In genomic region chr12:48351022-48351708, GRCh38 we compare ENCODE assay signal across 8 cellular contexts. TPM values are rescaled to one million over a fixed set of nuclear protein-coding genes. Genes with fewer than 3 reads are reported as not detected.
DNase-seq lines count a peak whose midpoint lies in the region; ATAC-seq lines count a peak whose summit lies in the region.

No MANE protein-coding gene starts in this region.

- CTCF ChIA-PET in T-cell (lab: Charles Lee) = no interaction called here

- H3K4me1 Mint-ChIP-seq in T-cell = peaks cover 40 to 43% (median 42%) of the 10 kb centered on the region in 3 donors
- peaks cover 32 to 35% of the 10 kb centered on the region in 2 donors for H3K4me1 Mint-ChIP-seq in natural killer cell treated with Interleukin-12 subunit alpha and Interleukin-12 subunit beta and Interleukin-15 and Interleukin-18, amount 100 ng/mL, for 72 hours (ENCODE audit: low read depth in 2 of 2)

- DNase-seq in Daoy (ENCODE audit: low read depth) = peak; percentile 73
- DNase-seq in HuH-7.5 (ENCODE audit: low spot score) = peak; percentile 55
- peak in 2 of 34 experiments; percentile 2 to 28 for DNase-seq in T-cell
- peak; percentile 63 for DNase-seq in fibroblast of gingiva (ENCODE audit: low read depth)
- no peak for DNase-seq in natural killer cell treated with Interleukin-12 subunit alpha and Interleukin-12 subunit beta and Interleukin-15 and Interleukin-18, amount 100 ng/mL, for 72 hours (ENCODE audit: low spot score)
- no peak for DNase-seq in stimulated activated CD4-positive, alpha-beta T cell treated with anti-CD3 and anti-CD28 coated beads, Interleukin-4, amount 100 ng/mL, for 24 hours

- POLR2A ChIA-PET in T-cell (lab: Charles Lee) = no interaction called here

- no peaks in the 10 kb centered on the region for H3K27me3 Mint-ChIP-seq in T-cell
- H3K27me3 Mint-ChIP-seq in natural killer cell treated with Interleukin-12 subunit alpha and Interleukin-12 subunit beta and Interleukin-15 and Interleukin-18, amount 100 ng/mL, for 72 hours = no peaks in the 10 kb centered on the region

- peak overlapping the region; percentile 85 to 89 for H3K27ac Mint-ChIP-seq in T-cell
- H3K27ac Mint-ChIP-seq in natural killer cell treated with Interleukin-12 subunit alpha and Interleukin-12 subunit beta and Interleukin-15 and Interleukin-18, amount 100 ng/mL, for 72 hours = peak overlapping the region; percentile 59 to 80

- ATAC-seq in GM21526 (IDR thresholded peaks at IDR 0.05; ENCODE audit: low FRiP score, unreplicated experiment) (peak; percentile 42), T-cell (replicated peaks in 1 of 4) (peak in 2 of 4 experiments; percentile 3 to 4), HG02981 (IDR thresholded peaks at IDR 0.05; ENCODE audit: unreplicated experiment) (no peak)
- peak in 1 of 2 donors; percentile 81 for ATAC-seq in natural killer cell treated with Interleukin-12 subunit alpha and Interleukin-12 subunit beta and Interleukin-15 and Interleukin-18, amount 100 ng/mL, for 72 hours

- peaks cover 20% of the 10 kb centered on the region for H3K36me3 Mint-ChIP-seq in T-cell
- H3K36me3 Mint-ChIP-seq in natural killer cell treated with Interleukin-12 subunit alpha and Interleukin-12 subunit beta and Interleukin-15 and Interleukin-18, amount 100 ng/mL, for 72 hours = peaks cover 16% of the 10 kb centered on the region

- peak overlapping the region; percentile 76 to 87 (median 86) for H3K4me3 Mint-ChIP-seq in T-cell
- H3K4me3 Mint-ChIP-seq in natural killer cell treated with Interleukin-12 subunit alpha and Interleukin-12 subunit beta and Interleukin-15 and Interleukin-18, amount 100 ng/mL, for 72 hours = peak overlapping the region; percentile 74

- no peaks in the 10 kb centered on the region for H3K9me3 Mint-ChIP-seq in T-cell
- H3K9me3 Mint-ChIP-seq in natural killer cell treated with Interleukin-12 subunit alpha and Interleukin-12 subunit beta and Interleukin-15 and Interleukin-18, amount 100 ng/mL, for 72 hours = no peaks in the 10 kb centered on the region

RNA-seq across cellular contexts. Expression of gene ZNF641, which starts 0.4 kb away (rescaled TPM):
- total RNA-seq in Daoy (2014; rRNA removed; shearing (Covaris generic)) = 11.1 and 12.2 TPM in 2 replicates
- 10 to 100 TPM; 26.9 to 47.5 (median 39.8) TPM for total RNA-seq in T-cell
- total RNA-seq in natural killer cell treated with Interleukin-12 subunit alpha and Interleukin-12 subunit beta and Interleukin-15 and Interleukin-18, amount 100 ng/mL, for 72 hours = 10 to 100 TPM; 19.5 to 35.7 TPM

Comparison
In these comparisons a context has a peak if more than half of its experiments do, and no peak if none do; other contexts are left out.
1. DNase-seq: peak in Daoy (single experiment), HuH-7.5 (single experiment) and fibroblast of gingiva (single experiment); none in natural killer cell treated with Interleukin-12 subunit alpha and Interleukin-12 subunit beta and Interleukin-15 and Interleukin-18, amount 100 ng/mL, for 72 hours (single experiment) and stimulated activated CD4-positive, alpha-beta T cell treated with anti-CD3 and anti-CD28 coated beads, Interleukin-4, amount 100 ng/mL, for 24 hours (single experiment).